In genomic region chr17:50766222-50767023, GRCh38 we compare ENCODE assay signal across 15 cellular contexts. TPM values are rescaled to one million over a fixed set of nuclear protein-coding genes. Genes with fewer than 3 reads are reported as not detected.
A peak's percentile ranks its signal among the peaks of the same experiment; 100 is the strongest.
DNase-seq lines count a peak whose midpoint lies in the region; ATAC-seq and TF ChIP-seq lines count a peak whose summit lies in the region.
"Had no signal": no experiment of that assay in that cellular context is flagged by ENCODE, and none has a peak within 500 bp of the region (broad histone marks: within the 10 kb centered on the region; RNA-seq: fewer than 3 reads in every experiment).

No MANE protein-coding gene starts in this region.

- no peaks in the 10 kb centered on the region for H3K9me3 ChIP-seq in body of pancreas
- no peaks in the 10 kb centered on the region for H3K9me3 ChIP-seq in mucosa of descending colon

- no peaks in the 10 kb centered on the region for H3K9me2 ChIP-seq in GM23338 (ENCODE audit: insufficient read depth)

- H3K27me3 ChIP-seq in GM23338 (ENCODE audit: insufficient read depth) (no peaks in the 10 kb centered on the region), body of pancreas (no peaks in the 10 kb centered on the region)

- DNase-seq in GM23338 (ENCODE audit: low spot score) (no peak), body of pancreas (no peak), mucosa of descending colon (peak in 2 of 3 donors; percentile 50 to 65), epidermal melanocyte (ENCODE audit: insufficient read length, low spot score) (no peak), midbrain (lab: John Stamatoyannopoulos, UW) (no peak), RKO (ENCODE audit: low spot score) (no peak)
- DNase-seq: activated CD4-positive, CD25-positive, alpha-beta regulatory T cell; hippocampal formation; NCI-H1105; NCI-H82; stimulated activated CD4-positive, alpha-beta T cell treated with anti-CD3 and anti-CD28 coated beads, Interleukin-1b, Interleukin-23, amount 100 ng/mL, for 48 hours had no signal

- no peak for TF ChIP-seq CTCF in GM23338 (conservative IDR thresholded peaks at IDR 0.05; ENCODE audit: low read depth in 2 of 2)
- TF ChIP-seq CTCF in body of pancreas (IDR thresholded peaks at IDR 0.05): no peak
- no peak for TF ChIP-seq CTCF in mucosa of descending colon (IDR thresholded peaks at IDR 0.05)

- H2AFZ ChIP-seq in GM23338: 0 out of 2 replicates have a peak overlapping the region, but pooled peaks have one; percentile 23

- H3K4me1 ChIP-seq in GM23338 (ENCODE audit: insufficient read depth) (peaks cover 11% of the 10 kb centered on the region; the same call in 1 of the 2 replicates), body of pancreas (peaks cover 45% of the 10 kb centered on the region), mucosa of descending colon (ENCODE audit: low read depth) (peaks cover 31% of the 10 kb centered on the region)

- no peak for TF ChIP-seq POLR2A in body of pancreas (IDR thresholded peaks at IDR 0.05)

- H3K4me3 ChIP-seq in GM23338 (no peak overlapping the region), body of pancreas (no peak overlapping the region), mucosa of descending colon (no peak overlapping the region)

- intact Hi-C loops in body of pancreas (cut with DNase I): no loop called here
- intact Hi-C loops in mucosa of descending colon (cut with DNase I, micrococcal nuclease): no loop called here

- H3K27ac ChIP-seq in GM23338 (ENCODE audit: low read depth) (no peak overlapping the region), body of pancreas (peak overlapping the region in 3 of 4 donors; percentile 31 to 57 (median 36))

- no peaks in the 10 kb centered on the region; the same call in 1 of the 2 replicates for H3K36me3 ChIP-seq in GM23338 (ENCODE audit: insufficient read depth)
- H3K36me3 ChIP-seq in body of pancreas (replicated peaks in 1 of 2; ENCODE audit: insufficient read depth in 1 of 2, low read depth in 2 of 2): no peaks in the 10 kb centered on the region
- H3K36me3 ChIP-seq in mucosa of descending colon (ENCODE audit: low read depth): no peaks in the 10 kb centered on the region

- no peaks in the 10 kb centered on the region for H3K79me2 ChIP-seq in GM23338 (replicated peaks; ENCODE audit: insufficient read depth)

- peaks cover 18% of the 10 kb centered on the region for H3K4me1 Mint-ChIP-seq in GM23338
- H3K4me1 Mint-ChIP-seq in stimulated activated memory B cell treated with anti-CD40 and anti-IgM and Interleukin-4, amounts not matched to agents 10 μg/mL and 1 μg/mL and 100 μg/mL, for 72 hours: peaks cover 39% of the 10 kb centered on the region

- WGBS in body of pancreas, 2 donors: 62 to 72% methylated on average over 9 to 10 of the region's 10 CpGs

- H3K4me2 ChIP-seq in GM23338: no peak overlapping the region

- H3K9me3 Mint-ChIP-seq in GM23338: no peaks in the 10 kb centered on the region
- no peaks in the 10 kb centered on the region for H3K9me3 Mint-ChIP-seq in stimulated activated memory B cell treated with anti-CD40 and anti-IgM and Interleukin-4, amounts not matched to agents 10 μg/mL and 1 μg/mL and 100 μg/mL, for 72 hours
- H3K9me3 Mint-ChIP-seq: natural killer cell treated with Interleukin-12 subunit alpha and Interleukin-12 subunit beta and Interleukin-15 and Interleukin-18, amount 100 ng/mL, for 72 hours; T-helper 1 cell treated with Interleukin-12 subunit alpha and Interleukin-12 subunit beta and Interleukin-4 antibody, amounts not matched to agents 30 μg/mL and 1 μg/mL, for 36 hours had no signal

- no peak overlapping the region for H3K4me3 Mint-ChIP-seq in GM23338
- no peak overlapping the region for H3K4me3 Mint-ChIP-seq in stimulated activated memory B cell treated with anti-CD40 and anti-IgM and Interleukin-4, amounts not matched to agents 10 μg/mL and 1 μg/mL and 100 μg/mL, for 72 hours
- H3K4me3 Mint-ChIP-seq: natural killer cell treated with Interleukin-12 subunit alpha and Interleukin-12 subunit beta and Interleukin-15 and Interleukin-18, amount 100 ng/mL, for 72 hours; T-helper 1 cell treated with Interleukin-12 subunit alpha and Interleukin-12 subunit beta and Interleukin-4 antibody, amounts not matched to agents 30 μg/mL and 1 μg/mL, for 36 hours had no signal

- H4K20me1 ChIP-seq in GM23338 (replicated peaks; ENCODE audit: insufficient read depth): no peaks in the 10 kb centered on the region

- H3F3A ChIP-seq in GM23338 (replicated peaks; ENCODE audit: low read depth): no peaks in the 10 kb centered on the region

- peaks cover 13% of the 10 kb centered on the region for H3K27me3 Mint-ChIP-seq in GM23338 (ENCODE audit: insufficient read depth, low read depth, poor library complexity)
- no peaks in the 10 kb centered on the region for H3K27me3 Mint-ChIP-seq in stimulated activated memory B cell treated with anti-CD40 and anti-IgM and Interleukin-4, amounts not matched to agents 10 μg/mL and 1 μg/mL and 100 μg/mL, for 72 hours

- peak overlapping the region; percentile 71 for H3K27ac Mint-ChIP-seq in GM23338
- peak overlapping the region; percentile 22 for H3K27ac Mint-ChIP-seq in stimulated activated memory B cell treated with anti-CD40 and anti-IgM and Interleukin-4, amounts not matched to agents 10 μg/mL and 1 μg/mL and 100 μg/mL, for 72 hours
- H3K27ac Mint-ChIP-seq: natural killer cell treated with Interleukin-12 subunit alpha and Interleukin-12 subunit beta and Interleukin-15 and Interleukin-18, amount 100 ng/mL, for 72 hours; T-helper 1 cell treated with Interleukin-12 subunit alpha and Interleukin-12 subunit beta and Interleukin-4 antibody, amounts not matched to agents 30 μg/mL and 1 μg/mL, for 36 hours had no signal

- H3K36me3 Mint-ChIP-seq in GM23338 (ENCODE audit: low read depth): no peaks in the 10 kb centered on the region
- H3K36me3 Mint-ChIP-seq in stimulated activated memory B cell treated with anti-CD40 and anti-IgM and Interleukin-4, amounts not matched to agents 10 μg/mL and 1 μg/mL and 100 μg/mL, for 72 hours: no peaks in the 10 kb centered on the region
- H3K36me3 Mint-ChIP-seq: natural killer cell treated with Interleukin-12 subunit alpha and Interleukin-12 subunit beta and Interleukin-15 and Interleukin-18, amount 100 ng/mL, for 72 hours had no signal

- no peak for ATAC-seq in GM23338
- ATAC-seq in body of pancreas: no peak
- peak; percentile 31 for ATAC-seq in mucosa of descending colon
- no peak for ATAC-seq in stimulated activated memory B cell treated with anti-CD40 and anti-IgM and Interleukin-4, amounts not matched to agents 10 μg/mL and 1 μg/mL and 100 μg/mL, for 72 hours
- ATAC-seq in HG02610 (IDR thresholded peaks at IDR 0.05; ENCODE audit: unreplicated experiment): no peak

TF ChIP-seq in GM23338, 12 proteins besides CTCF, POLR2A, EP300 and RAD21 (continues in another document):
- TF ChIP-seq ZNF114 (CRISPR knock-in tag; IDR thresholded peaks at IDR 0.05) (no peak), EZH2 (IDR thresholded peaks at IDR 0.05; ENCODE audit: low read depth, unreplicated experiment) (no peak), NANOG (IDR thresholded peaks at IDR 0.05; ENCODE audit: borderline replicate concordance) (no peak)

RNA-seq across cellular contexts. Expression of gene ANKRD40CL, which starts 0.9 kb away (rescaled TPM):
- total RNA-seq in GM23338 (2014; rRNA removed; shearing (Covaris generic)): not detected in 2 replicates
- polyA plus RNA-seq in GM23338 (2016; fragmentation: Nextera tagmentation; extraction: Ambion mirVana): not detected in 2 replicates
- total RNA-seq in body of pancreas: 1 to 10 TPM in 1 of 2 donors, not detected in 1; 1.6 TPM
- 10 to 100 TPM; 32.2 to 96.7 (median 57.6) TPM for total RNA-seq in mucosa of descending colon
- total RNA-seq: natural killer cell treated with Interleukin-12 subunit alpha and Interleukin-12 subunit beta and Interleukin-15 and Interleukin-18, amount 100 ng/mL, for 72 hours had no signal

RNA-seq across cellular contexts. Expression of gene LUC7L3, which starts 47.0 kb away (rescaled TPM):
- total RNA-seq in GM23338 (2014; rRNA removed; shearing (Covaris generic)): 58.0 and 69.3 TPM in 2 replicates
- polyA plus RNA-seq in GM23338 (2016; fragmentation: Nextera tagmentation; extraction: Ambion mirVana): 369 and 501 TPM in 2 replicates
- total RNA-seq in body of pancreas (10 to 100 TPM; 71.2 to 85.6 TPM), mucosa of descending colon (100 to 1,000 TPM in 2 of 3 donors, 10 to 100 TPM in 1; 91.0 to 122 (median 114) TPM)

RNA-seq across cellular contexts. Expression of gene ANKRD40, which starts 58.7 kb away (rescaled TPM):
- 35.5 and 42.1 TPM in 2 replicates for total RNA-seq in GM23338 (2014; rRNA removed; shearing (Covaris generic))
- 19.0 and 19.8 TPM in 2 replicates for polyA plus RNA-seq in GM23338 (2016; fragmentation: Nextera tagmentation; extraction: Ambion mirVana)
- 10 to 100 TPM; 21.3 to 27.0 TPM for total RNA-seq in body of pancreas
- 10 to 100 TPM; 26.8 to 86.0 (median 29.6) TPM for total RNA-seq in mucosa of descending colon

Comparison
In these comparisons a context has a peak if more than half of its experiments do, and no peak if none do; other contexts are left out.
1. DNase-seq: peak in mucosa of descending colon (2 of 3); none in GM23338 (single experiment), body of pancreas (0 of 4), epidermal melanocyte (single experiment), midbrain (single experiment) and RKO (single experiment).
2. RNA of gene ANKRD40CL, which starts 0.9 kb away (total RNA-seq): 32.2 to 96.7 TPM in mucosa of descending colon; 1.6 TPM in body of pancreas and not detected in GM23338; every median in the first group is over 10 times any median in the second.